In the genomic region with DNA sequence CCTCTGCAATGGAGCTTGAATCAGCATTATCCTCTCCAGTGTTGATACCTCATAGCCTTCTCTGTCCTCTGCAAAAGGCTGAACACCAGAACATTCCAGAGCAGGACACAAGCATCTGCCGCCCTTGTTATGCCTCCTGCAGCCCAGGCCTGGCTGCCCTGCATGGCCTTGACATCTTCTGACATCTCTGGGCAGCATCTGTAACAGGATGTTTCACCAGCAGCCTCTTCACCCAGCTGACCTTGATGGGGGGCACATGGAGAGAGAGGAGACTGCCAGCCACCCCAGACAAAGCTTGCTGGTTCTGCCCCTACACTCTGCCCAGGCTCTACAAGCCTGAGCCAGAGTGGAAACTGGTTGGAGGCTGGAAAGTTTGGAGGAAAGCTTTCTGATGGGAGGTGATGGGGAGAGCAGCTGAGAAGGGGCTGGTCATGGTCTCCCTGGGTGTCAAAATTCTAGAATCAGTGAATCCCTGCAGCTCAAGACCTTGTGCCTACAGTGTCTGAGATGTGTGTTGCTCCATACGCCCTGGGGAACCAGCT, we compare ENCODE assay signal across 3 cellular contexts.
TF ChIP-seq lines count a peak whose summit lies in the region.

No MANE protein-coding gene starts in this region.

TF ChIP-seq in SK-N-SH, 30 proteins besides CTCF, POLR2A, EP300 and RAD21:
- TF ChIP-seq TAF1 (IDR thresholded peaks at IDR 0.05; ENCODE audit: borderline replicate concordance, low read depth, low read length) (no peak), GATA2 (CRISPR knock-in tag; IDR thresholded peaks at IDR 0.05) (no peak), SMC3 (IDR thresholded peaks at IDR 0.05; ENCODE audit: low read depth, low read length) (no peak), MAX (IDR thresholded peaks at IDR 0.05; ENCODE audit: low read depth) (no peak), RFX5 (IDR thresholded peaks at IDR 0.05; ENCODE audit: low read length) (no peak), MXI1 (IDR thresholded peaks at IDR 0.05; ENCODE audit: low read depth, low read length) (no peak), FOSL2 (IDR thresholded peaks at IDR 0.05; ENCODE audit: borderline replicate concordance, low read depth) (no peak), EZH2phosphoT487 (IDR thresholded peaks at IDR 0.05; ENCODE audit: borderline replicate concordance, low read depth) (no peak), FOXJ3 (CRISPR knock-in tag; IDR thresholded peaks at IDR 0.05) (no peak)
- TF ChIP-seq, protein P1, sequence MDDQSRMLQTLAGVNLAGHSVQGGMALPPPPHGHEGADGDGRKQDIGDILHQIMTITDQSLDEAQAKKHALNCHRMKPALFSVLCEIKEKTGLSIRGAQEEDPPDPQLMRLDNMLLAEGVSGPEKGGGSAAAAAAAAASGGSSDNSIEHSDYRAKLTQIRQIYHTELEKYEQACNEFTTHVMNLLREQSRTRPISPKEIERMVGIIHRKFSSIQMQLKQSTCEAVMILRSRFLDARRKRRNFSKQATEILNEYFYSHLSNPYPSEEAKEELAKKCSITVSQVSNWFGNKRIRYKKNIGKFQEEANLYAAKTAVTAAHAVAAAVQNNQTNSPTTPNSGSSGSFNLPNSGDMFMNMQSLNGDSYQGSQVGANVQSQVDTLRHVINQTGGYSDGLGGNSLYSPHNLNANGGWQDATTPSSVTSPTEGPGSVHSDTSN (IDR thresholded peaks at IDR 0.05), result no peak

TF ChIP-seq in SK-N-SH treated with all-trans-retinoic acid at 6 μM for 48 hours, 23 proteins besides CTCF, POLR2A, EP300 and RAD21:
- TF ChIP-seq ZFP30 (CRISPR knock-in tag; IDR thresholded peaks at IDR 0.05) (no peak), TOX (CRISPR knock-in tag; IDR thresholded peaks at IDR 0.05; ENCODE audit: borderline replicate concordance) (no peak), ZC3H10 (CRISPR knock-in tag; IDR thresholded peaks at IDR 0.05) (no peak), ZNF565 (CRISPR knock-in tag; conservative IDR thresholded peaks at IDR 0.05; ENCODE audit: low read depth) (no peak)
- TF ChIP-seq, protein P2, sequence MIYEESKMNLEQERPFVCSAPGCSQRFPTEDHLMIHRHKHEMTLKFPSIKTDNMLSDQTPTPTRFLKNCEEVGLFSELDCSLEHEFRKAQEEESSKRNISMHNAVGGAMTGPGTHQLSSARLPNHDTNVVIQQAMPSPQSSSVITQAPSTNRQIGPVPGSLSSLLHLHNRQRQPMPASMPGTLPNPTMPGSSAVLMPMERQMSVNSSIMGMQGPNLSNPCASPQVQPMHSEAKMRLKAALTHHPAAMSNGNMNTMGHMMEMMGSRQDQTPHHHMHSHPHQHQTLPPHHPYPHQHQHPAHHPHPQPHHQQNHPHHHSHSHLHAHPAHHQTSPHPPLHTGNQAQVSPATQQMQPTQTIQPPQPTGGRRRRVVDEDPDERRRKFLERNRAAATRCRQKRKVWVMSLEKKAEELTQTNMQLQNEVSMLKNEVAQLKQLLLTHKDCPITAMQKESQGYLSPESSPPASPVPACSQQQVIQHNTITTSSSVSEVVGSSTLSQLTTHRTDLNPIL (CRISPR knock-in tag; IDR thresholded peaks at IDR 0.05; ENCODE audit: low read depth), result no peak
- TF ChIP-seq, protein P3, sequence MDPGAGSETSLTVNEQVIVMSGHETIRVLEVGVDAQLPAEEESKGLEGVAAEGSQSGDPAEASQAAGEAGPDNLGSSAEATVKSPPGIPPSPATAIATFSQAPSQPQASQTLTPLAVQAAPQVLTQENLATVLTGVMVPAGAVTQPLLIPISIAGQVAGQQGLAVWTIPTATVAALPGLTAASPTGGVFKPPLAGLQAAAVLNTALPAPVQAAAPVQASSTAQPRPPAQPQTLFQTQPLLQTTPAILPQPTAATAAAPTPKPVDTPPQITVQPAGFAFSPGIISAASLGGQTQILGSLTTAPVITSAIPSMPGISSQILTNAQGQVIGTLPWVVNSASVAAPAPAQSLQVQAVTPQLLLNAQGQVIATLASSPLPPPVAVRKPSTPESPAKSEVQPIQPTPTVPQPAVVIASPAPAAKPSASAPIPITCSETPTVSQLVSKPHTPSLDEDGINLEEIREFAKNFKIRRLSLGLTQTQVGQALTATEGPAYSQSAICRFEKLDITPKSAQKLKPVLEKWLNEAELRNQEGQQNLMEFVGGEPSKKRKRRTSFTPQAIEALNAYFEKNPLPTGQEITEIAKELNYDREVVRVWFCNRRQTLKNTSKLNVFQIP (CRISPR knock-in tag; IDR thresholded peaks at IDR 0.05; ENCODE audit: borderline replicate concordance, low read depth), result no peak

TF ChIP-seq in H1, 55 proteins besides CTCF, POLR2A, EP300 and RAD21:
- TF ChIP-seq SIN3A (conservative IDR thresholded peaks at IDR 0.05 in 1 of 2, IDR thresholded peaks at IDR 0.05 in 1 of 2; ENCODE audit: low read depth in 1 of 2, low read length in 2 of 2) (no peak), KDM5A (IDR thresholded peaks at IDR 0.05; ENCODE audit: low read length) (no peak), PHF8 (conservative IDR thresholded peaks at IDR 0.05; ENCODE audit: low read depth, low read length) (no peak), MAX (IDR thresholded peaks at IDR 0.05) (no peak), POU5F1 (IDR thresholded peaks at IDR 0.05; ENCODE audit: low read depth, low read length) (no peak), POLR2AphosphoS5 (IDR thresholded peaks at IDR 0.05; ENCODE audit: low read depth, low read length) (no peak), JUND (IDR thresholded peaks at IDR 0.05; ENCODE audit: low read length) (no peak), CBX5 (IDR thresholded peaks at IDR 0.05; ENCODE audit: low read depth, low read length) (no peak), SIRT6 (IDR thresholded peaks at IDR 0.05; ENCODE audit: low read length) (no peak), SUZ12 (IDR thresholded peaks at IDR 0.05; ENCODE audit: low read length) (no peak), CTBP2 (IDR thresholded peaks at IDR 0.05; ENCODE audit: borderline replicate concordance, insufficient read depth, insufficient read length, low read length) (no peak), HDAC6 (IDR thresholded peaks at IDR 0.05; ENCODE audit: low read depth, low read length) (no peak), BCL11A (IDR thresholded peaks at IDR 0.05; ENCODE audit: low read depth in 2 of 2, low read length in 2 of 2) (no peak), TAF7 (optimal IDR thresholded peaks at IDR 0.05; ENCODE audit: borderline replicate concordance, low read depth, low read length) (no peak), CBX8 (IDR thresholded peaks at IDR 0.05; ENCODE audit: borderline replicate concordance, low read depth, low read length) (no peak), CHD2 (IDR thresholded peaks at IDR 0.05; ENCODE audit: low read length) (no peak), BACH1 (IDR thresholded peaks at IDR 0.05; ENCODE audit: low read length) (no peak), ASH2L (IDR thresholded peaks at IDR 0.05; ENCODE audit: low read length) (no peak)
- TF ChIP-seq, protein P4, sequence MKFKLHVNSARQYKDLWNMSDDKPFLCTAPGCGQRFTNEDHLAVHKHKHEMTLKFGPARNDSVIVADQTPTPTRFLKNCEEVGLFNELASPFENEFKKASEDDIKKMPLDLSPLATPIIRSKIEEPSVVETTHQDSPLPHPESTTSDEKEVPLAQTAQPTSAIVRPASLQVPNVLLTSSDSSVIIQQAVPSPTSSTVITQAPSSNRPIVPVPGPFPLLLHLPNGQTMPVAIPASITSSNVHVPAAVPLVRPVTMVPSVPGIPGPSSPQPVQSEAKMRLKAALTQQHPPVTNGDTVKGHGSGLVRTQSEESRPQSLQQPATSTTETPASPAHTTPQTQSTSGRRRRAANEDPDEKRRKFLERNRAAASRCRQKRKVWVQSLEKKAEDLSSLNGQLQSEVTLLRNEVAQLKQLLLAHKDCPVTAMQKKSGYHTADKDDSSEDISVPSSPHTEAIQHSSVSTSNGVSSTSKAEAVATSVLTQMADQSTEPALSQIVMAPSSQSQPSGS (IDR thresholded peaks at IDR 0.05; ENCODE audit: low read length), result no peak
TF ChIP-seq in H1: peak in this region for 0.
